ENCODE assay signal across 17 cellular contexts in the genomic region with DNA sequence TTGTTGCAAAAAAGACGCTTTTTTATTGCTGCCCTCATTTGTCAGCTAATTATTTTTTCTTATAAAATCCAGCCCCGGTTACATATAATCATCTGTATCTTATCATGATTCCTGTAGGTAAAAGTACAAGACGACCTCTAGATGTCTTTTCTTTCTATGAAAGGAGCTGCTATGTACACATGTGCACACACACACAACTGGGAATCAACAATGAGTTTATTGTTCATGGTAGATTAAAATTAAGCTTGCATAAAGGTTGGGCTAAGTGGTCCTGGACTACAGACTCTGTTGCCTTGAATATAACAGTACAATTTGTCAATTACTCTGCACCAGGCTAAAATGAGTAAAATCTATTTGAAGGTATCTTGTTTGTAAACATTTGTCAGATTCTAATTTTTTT. TPM values are rescaled to one million over a fixed set of nuclear protein-coding genes. Genes with fewer than 3 reads are reported as not detected.
DNase-seq lines count a peak whose midpoint lies in the region; TF ChIP-seq lines count a peak whose summit lies in the region.
"Had no signal": no experiment of that assay in that cellular context is flagged by ENCODE, and none has a peak within 500 bp of the region (broad histone marks: within the 10 kb centered on the region; RNA-seq: fewer than 3 reads in every experiment).

No MANE protein-coding gene starts in this region.

- H4K20me1 ChIP-seq in neural progenitor cell (ENCODE audit: low read depth) (no peaks in the 10 kb centered on the region), GM23248 (ENCODE audit: insufficient read depth) (no peaks in the 10 kb centered on the region)

- no peak for TF ChIP-seq EP300 in tibial nerve (IDR thresholded peaks at IDR 0.05)

- TF ChIP-seq POLR2A in tibial nerve (IDR thresholded peaks at IDR 0.05): no peak

- H3K79me2 ChIP-seq in neural progenitor cell (ENCODE audit: low read depth): no peaks in the 10 kb centered on the region
- H3K79me2 ChIP-seq in GM23248 (ENCODE audit: insufficient read depth): no peaks in the 10 kb centered on the region

- TF ChIP-seq CTCF in left ventricle myocardium inferior (IDR thresholded peaks at IDR 0.05; ENCODE audit: borderline replicate concordance) (no peak), brain (conservative IDR thresholded peaks at IDR 0.05) (no peak), neural progenitor cell (IDR thresholded peaks at IDR 0.05) (no peak), tibial nerve (IDR thresholded peaks at IDR 0.05) (no peak), foreskin fibroblast (IDR thresholded peaks at IDR 0.05; ENCODE audit: low read depth, low read length) (no peak)

- no peaks in the 10 kb centered on the region for H3K9me2 ChIP-seq in GM23248 (ENCODE audit: insufficient read depth)

- H3K36me3 Mint-ChIP-seq in brain (peaks cover 26% of the 10 kb centered on the region), neural progenitor cell (peaks cover 10% of the 10 kb centered on the region)

- intact Hi-C loops in left ventricle myocardium inferior (cut with micrococcal nuclease) (no loop called here), cardiac septum (cut with DNase I) (no loop called here)

- no peak overlapping the region for H3K4me2 ChIP-seq in neural progenitor cell
- no peak overlapping the region for H3K4me2 ChIP-seq in GM23248 (ENCODE audit: unreplicated experiment)
- H3K4me2 ChIP-seq: PC-9 had no signal

- peak overlapping the region; percentile 11 for H3K27ac ChIP-seq in left ventricle myocardium inferior (replicated peaks)
- peak overlapping the region; percentile 43 for H3K27ac ChIP-seq in neural progenitor cell
- H3K27ac ChIP-seq in tibial nerve: no peak overlapping the region
- no peak overlapping the region for H3K27ac ChIP-seq in GM23248
- H3K27ac ChIP-seq: PC-9, SJCRH30 had no signal

- no peaks in the 10 kb centered on the region for H3K9me3 ChIP-seq in left ventricle myocardium inferior (replicated peaks)
- H3K9me3 ChIP-seq in neural progenitor cell (ENCODE audit: low read depth): no peaks in the 10 kb centered on the region
- H3K9me3 ChIP-seq in tibial nerve: no peaks in the 10 kb centered on the region
- H3K9me3 ChIP-seq in GM23248 (ENCODE audit: low read depth): no peaks in the 10 kb centered on the region
- H3K9me3 ChIP-seq: SJCRH30 had no signal

- H2AFZ ChIP-seq in neural progenitor cell (replicated peaks) (no peak overlapping the region), GM23248 (no peak overlapping the region)
- H2AFZ ChIP-seq: PC-9 had no signal

- in situ Hi-C loops in GM23248 (cut with MboI): no loop called here

- H3F3A ChIP-seq in neural progenitor cell (ENCODE audit: low read depth): peaks cover 17% of the 10 kb centered on the region
- peaks cover 12% of the 10 kb centered on the region; the same call in 1 of the 2 replicates for H3F3A ChIP-seq in GM23248 (ENCODE audit: insufficient read depth)

- H3K4me1 Mint-ChIP-seq in brain (peaks cover 6% of the 10 kb centered on the region), neural progenitor cell (no peaks in the 10 kb centered on the region)

- H3K4me3 Mint-ChIP-seq in brain: no peak overlapping the region
- no peak overlapping the region for H3K4me3 Mint-ChIP-seq in neural progenitor cell
- H3K4me3 Mint-ChIP-seq: CD4-positive, alpha-beta T cell had no signal

- H3K4me1 ChIP-seq in left ventricle myocardium inferior (no peaks in the 10 kb centered on the region), neural progenitor cell (no peaks in the 10 kb centered on the region), tibial nerve (peaks cover 0 to 4% (median 0%) of the 10 kb centered on the region in 4 donors), GM23248 (ENCODE audit: insufficient read depth) (peaks cover 6% of the 10 kb centered on the region; the same call in 1 of the 2 replicates)
- H3K4me1 ChIP-seq: SJCRH30 had no signal

- H3K9ac ChIP-seq in neural progenitor cell (no peak overlapping the region), GM23248 (no peak overlapping the region)

- H3K27me3 Mint-ChIP-seq in brain (no peaks in the 10 kb centered on the region), neural progenitor cell (ENCODE audit: insufficient read depth, low read depth) (no peaks in the 10 kb centered on the region)
- H3K27me3 Mint-ChIP-seq: CD4-positive, alpha-beta T cell had no signal

- DNase-seq in left ventricle myocardium inferior: no peak
- DNase-seq in cardiac septum (ENCODE audit: low spot score): no peak
- no peak for DNase-seq in neural progenitor cell (ENCODE audit: low spot score)
- no peak for DNase-seq in hepatic stellate cell (ENCODE audit: low spot score)
- no peak for DNase-seq in tibial nerve (ENCODE audit: low spot score in 2 of 2)
- DNase-seq in GM23248: no peak
- no peak for DNase-seq in foreskin fibroblast
- DNase-seq: CD4-positive, alpha-beta T cell; GF-D8; GOT3; NCI-H1105; NCI-H2081; NCI-H510A; NCI-H774; PC-9 had no signal

- H3K4me3 ChIP-seq in left ventricle myocardium inferior: no peak overlapping the region
- no peak overlapping the region for H3K4me3 ChIP-seq in neural progenitor cell
- no peak overlapping the region for H3K4me3 ChIP-seq in tibial nerve
- no peak overlapping the region for H3K4me3 ChIP-seq in GM23248
- no peak overlapping the region for H3K4me3 ChIP-seq in foreskin fibroblast (ENCODE audit: low read depth in 1 of 2, low read length in 2 of 2)
- H3K4me3 ChIP-seq: PC-9, SJCRH30 had no signal

- H3K9me3 Mint-ChIP-seq in brain: no peaks in the 10 kb centered on the region
- no peaks in the 10 kb centered on the region for H3K9me3 Mint-ChIP-seq in neural progenitor cell
- H3K9me3 Mint-ChIP-seq: CD4-positive, alpha-beta T cell had no signal

- H3K36me3 ChIP-seq in left ventricle myocardium inferior: peaks cover 34% of the 10 kb centered on the region
- no peaks in the 10 kb centered on the region for H3K36me3 ChIP-seq in neural progenitor cell
- peaks cover 0 to 29% (median 0%) of the 10 kb centered on the region in 3 donors for H3K36me3 ChIP-seq in tibial nerve
- H3K36me3 ChIP-seq in GM23248 (ENCODE audit: low read depth): 0 out of 2 replicates have a peak, but pooled peaks cover 2% of the 10 kb centered on the region
- H3K36me3 ChIP-seq: SJCRH30 had no signal

- peak overlapping the region in 3 of 5 experiments; percentile 25 to 56 (median 47) for H3K27ac Mint-ChIP-seq in brain
- H3K27ac Mint-ChIP-seq in neural progenitor cell: no peak overlapping the region
- H3K27ac Mint-ChIP-seq: CD4-positive, alpha-beta T cell had no signal

- no peaks in the 10 kb centered on the region for H3K27me3 ChIP-seq in left ventricle myocardium inferior (ENCODE audit: low read depth)
- no peaks in the 10 kb centered on the region for H3K27me3 ChIP-seq in neural progenitor cell
- H3K27me3 ChIP-seq in tibial nerve: no peaks in the 10 kb centered on the region
- no peaks in the 10 kb centered on the region for H3K27me3 ChIP-seq in GM23248 (replicated peaks; ENCODE audit: insufficient read depth)
- H3K27me3 ChIP-seq: SJCRH30 had no signal

- 38 to 39% methylated on average over 3 of the region's 3 CpGs for WGBS in tibial nerve, 2 donors
- WGBS in GM23248 (ENCODE audit: low coverage in 1 of 2, low lambda C conversion rate in 2 of 2, missing lambda C conversion rate in 2 of 2), 2 experiments: 90 to 92% methylated on average over 3 of the region's 3 CpGs

RNA-seq across cellular contexts. Expression of gene C17orf58, which starts 13.6 kb away (rescaled TPM):
- total RNA-seq in left ventricle myocardium inferior: 6.6 TPM
- 3.4 TPM for total RNA-seq in cardiac septum
- polyA plus RNA-seq in brain (ENCODE audit: insufficient read depth, low read depth, low replicate concordance): 27.5 TPM
- total RNA-seq in neural progenitor cell (ENCODE audit: low replicate concordance): 34.3 and 43.9 TPM in 2 replicates
- total RNA-seq in tibial nerve: 10 to 100 TPM in 1 of 4 donors, 1 to 10 TPM in 3; 2.3 to 10.7 (median 3.9) TPM
- 8.0 and 14.3 TPM in 2 replicates for total RNA-seq in GM23248 (2014; rRNA removed; shearing (Covaris generic))
- polyA plus RNA-seq in GM23248 (2016; fragmentation: Nextera tagmentation; extraction: Ambion mirVana): 12.0 and 12.8 TPM in 2 replicates

RNA-seq across cellular contexts. Expression of gene KPNA2, which starts 52.8 kb away (rescaled TPM):
- 19.2 TPM for total RNA-seq in left ventricle myocardium inferior
- 20.7 TPM for total RNA-seq in cardiac septum
- polyA plus RNA-seq in brain (ENCODE audit: insufficient read depth, low read depth, low replicate concordance): 168 TPM
- total RNA-seq in neural progenitor cell (ENCODE audit: low replicate concordance): 480 and 549 TPM in 2 replicates
- 10 to 100 TPM; 10.4 to 18.3 (median 16.4) TPM for total RNA-seq in tibial nerve
- 98.2 and 108 TPM in 2 replicates for total RNA-seq in GM23248 (2014; rRNA removed; shearing (Covaris generic))
- 153 and 159 TPM in 2 replicates for polyA plus RNA-seq in GM23248 (2016; fragmentation: Nextera tagmentation; extraction: Ambion mirVana)

Comparison
In these comparisons a context has a peak if more than half of its experiments do, and no peak if none do; other contexts are left out.
1. H3K27ac ChIP-seq: peak in left ventricle myocardium inferior (single experiment) and neural progenitor cell (single experiment); none in tibial nerve (0 of 4) and GM23248 (single experiment).